21 cellular contexts compared by ENCODE assay signal in genomic region chr15:98504998-98505397, GRCh38.
DNase-seq lines count a peak whose midpoint lies in the region; ATAC-seq and TF ChIP-seq lines count a peak whose summit lies in the region.
"Had no signal": no experiment of that assay in that cellular context is flagged by ENCODE, and none has a peak within 500 bp of the region (broad histone marks: within the 10 kb centered on the region; RNA-seq: fewer than 3 reads in every experiment).

No MANE protein-coding gene starts in this region.

- intact Hi-C loops in ascending aorta (cut with DNase I) (loop anchor here (5.0 kb wide), 1 partner anchor 42 kb away; no protein-coding TSS in a partner anchor), tibial artery (cut with DNase I; ENCODE audit: low total_unique reads) (no loop called here), sciatic nerve (cut with DNase I) (no loop called here)

- H3K27me3 Mint-ChIP-seq in neural progenitor cell (ENCODE audit: insufficient read depth, low read depth): peaks cover 4% of the 10 kb centered on the region

- H3K4me3 Mint-ChIP-seq in neural progenitor cell: no peak overlapping the region
- H3K4me3 Mint-ChIP-seq: CD4-positive, CD25-positive, alpha-beta regulatory T cell had no signal

- no peak overlapping the region for H3K9ac ChIP-seq in BLaER1
- H3K9ac ChIP-seq in neural progenitor cell: no peak overlapping the region

- no peaks in the 10 kb centered on the region for H3K36me3 ChIP-seq in BLaER1
- no peaks in the 10 kb centered on the region for H3K36me3 ChIP-seq in ascending aorta
- no peaks in the 10 kb centered on the region for H3K36me3 ChIP-seq in neural progenitor cell
- H3K36me3 ChIP-seq in tibial artery: no peaks in the 10 kb centered on the region
- H3K36me3 ChIP-seq: BE2C, SJSA1 had no signal

- DNase-seq in ascending aorta (ENCODE audit: low spot score in 2 of 2) (no peak), neural progenitor cell (ENCODE audit: low spot score) (no peak), tibial artery (no peak), sciatic nerve (ENCODE audit: low spot score) (no peak), NCI-H1092 treated with DMSO at 0.1 percent for 48 hours (lab: John Stamatoyannopoulos, UW) (no peak), SW480 (ENCODE audit: low spot score) (no peak)
- no peak for DNase-seq in activated effector memory CD4-positive, alpha-beta T cell treated with anti-CD3 and anti-CD28 coated beads, Interleukin-2, amount 50 U/mL, for 16 hours
- DNase-seq: 8988T; ACHN; BE2C; CD4-positive, CD25-positive, alpha-beta regulatory T cell; DMS153; DND-41; H7; Karpas-422; NCI-H1105; NCI-H2029 treated with DMSO at 0.1 percent for 48 hours; NCI-H526 treated with DMSO at 0.1 percent for 48 hours; RPMI8226 had no signal

- H3K4me1 Mint-ChIP-seq in neural progenitor cell: peaks cover 10% of the 10 kb centered on the region
- H3K4me1 Mint-ChIP-seq: CD4-positive, CD25-positive, alpha-beta regulatory T cell had no signal

- H2AFZ ChIP-seq in neural progenitor cell (replicated peaks): no peak overlapping the region

- H3K4me1 ChIP-seq in BLaER1 (peaks cover 28% of the 10 kb centered on the region), ascending aorta (peaks cover 5 to 24% of the 10 kb centered on the region in 2 donors), neural progenitor cell (peaks cover 5% of the 10 kb centered on the region), tibial artery (peaks cover 0 to 49% (median 35%) of the 10 kb centered on the region in 4 donors)
- H3K4me1 ChIP-seq: BE2C, SJSA1 had no signal

- no peaks in the 10 kb centered on the region for H3K79me2 ChIP-seq in neural progenitor cell (ENCODE audit: low read depth)

- H3K27me3 ChIP-seq in BLaER1 (no peaks in the 10 kb centered on the region), ascending aorta (no peaks in the 10 kb centered on the region), neural progenitor cell (no peaks in the 10 kb centered on the region), tibial artery (no peaks in the 10 kb centered on the region)
- H3K27me3 ChIP-seq: SJSA1 had no signal

- H3K9me3 Mint-ChIP-seq in neural progenitor cell: peaks cover 6% of the 10 kb centered on the region

- no peak overlapping the region for H3K4me2 ChIP-seq in BLaER1
- no peak overlapping the region for H3K4me2 ChIP-seq in neural progenitor cell

- peak overlapping the region; percentile 33 for H3K27ac Mint-ChIP-seq in neural progenitor cell
- H3K27ac Mint-ChIP-seq: CD4-positive, CD25-positive, alpha-beta regulatory T cell had no signal

- H3K4me3 ChIP-seq in BLaER1: no peak overlapping the region
- H3K4me3 ChIP-seq in ascending aorta: no peak overlapping the region
- H3K4me3 ChIP-seq in neural progenitor cell: no peak overlapping the region
- no peak overlapping the region for H3K4me3 ChIP-seq in tibial artery
- H3K4me3 ChIP-seq: SJSA1 had no signal

- ATAC-seq in sciatic nerve: no peak

- no peaks in the 10 kb centered on the region for H3K36me3 Mint-ChIP-seq in neural progenitor cell
- H3K36me3 Mint-ChIP-seq: CD4-positive, CD25-positive, alpha-beta regulatory T cell had no signal

- no peaks in the 10 kb centered on the region for H4K20me1 ChIP-seq in BLaER1
- H4K20me1 ChIP-seq in neural progenitor cell (ENCODE audit: low read depth): no peaks in the 10 kb centered on the region

- H3F3A ChIP-seq in neural progenitor cell (ENCODE audit: low read depth): no peaks in the 10 kb centered on the region

- H3K27ac ChIP-seq in BLaER1 (peak overlapping the region; percentile 57; the same call in 1 of the 2 replicates), ascending aorta (peak overlapping the region; percentile 60 to 67), neural progenitor cell (no peak overlapping the region), tibial artery (peak overlapping the region; percentile 71 to 78)
- H3K27ac ChIP-seq: SJSA1 had no signal

- H3K9me3 ChIP-seq in BLaER1 (peaks cover 9% of the 10 kb centered on the region), ascending aorta (peaks cover 2 to 3% of the 10 kb centered on the region in 2 donors), neural progenitor cell (ENCODE audit: low read depth) (no peaks in the 10 kb centered on the region), tibial artery (peaks cover 0 to 2% (median 0%) of the 10 kb centered on the region in 3 donors)
- H3K9me3 ChIP-seq: BE2C, SJSA1 had no signal

- TF ChIP-seq CTCF in ascending aorta (IDR thresholded peaks at IDR 0.05) (no peak), neural progenitor cell (IDR thresholded peaks at IDR 0.05) (no peak), tibial artery (IDR thresholded peaks at IDR 0.05) (no peak)
